Comparison of ENCODE assay signal across 8 cellular contexts in the genomic region with DNA sequence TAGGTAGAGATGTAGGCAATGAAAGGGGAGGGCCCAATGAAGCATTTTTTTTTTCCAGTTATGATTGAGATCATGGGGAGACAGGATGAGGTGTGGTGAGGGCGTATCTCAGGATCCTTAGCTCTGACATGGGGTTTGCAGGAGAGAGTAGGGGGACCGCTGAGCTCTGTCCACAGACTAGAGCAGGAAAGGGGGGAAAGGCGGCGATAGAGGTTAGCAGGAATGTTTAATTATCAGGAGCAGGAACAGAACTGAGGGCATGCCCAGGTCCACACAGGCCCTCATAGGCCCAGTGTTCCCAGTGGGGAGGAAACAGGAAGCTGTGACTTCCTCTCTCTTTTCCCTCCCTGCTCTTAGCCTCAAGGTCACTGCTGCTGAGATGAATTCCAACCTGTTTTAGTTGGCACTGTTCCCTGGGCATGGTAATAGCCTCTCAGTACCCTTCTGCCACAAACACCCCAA. TPM values are rescaled to one million over a fixed set of nuclear protein-coding genes. Genes with fewer than 3 reads are reported as not detected.
DNase-seq lines count a peak whose midpoint lies in the region; ATAC-seq, FAIRE-seq and TF ChIP-seq lines count a peak whose summit lies in the region.

No MANE protein-coding gene starts in this region.

- CTCF ChIA-PET in RWPE1 (lab: Yijun Ruan, JAX): interaction anchor here (1.1 kb wide), 1 partner anchor 49 kb away, joined by 6 read pairs; no protein-coding TSS in a partner anchor
- CTCF ChIA-PET in naive thymus-derived CD4-positive, alpha-beta T cell (lab: Charles Lee): interaction anchor here (0.7 to 1.4 kb wide), 4 partner anchors 13 to 49 kb away, joined by 3 to 6 read pairs (median 4); no protein-coding TSS in a partner anchor

- TF ChIP-seq POLR2A in GM12892 (IDR thresholded peaks at IDR 0.05; ENCODE audit: low read depth, low read length): no peak

- DNase-seq in NCI-H510A treated with DMSO at 0.1 percent for 48 hours (lab: John Stamatoyannopoulos, UW) (peak; percentile 34), NCI-H510A (lab: John Stamatoyannopoulos, UW) (no peak), RWPE1 (ENCODE audit: low spot score) (peak; percentile 39), dermis microvascular lymphatic vessel endothelial cell (ENCODE audit: low read depth in 2 of 2) (peak; percentile 68 to 74), GM12892 (ENCODE audit: insufficient read length) (no peak), brain microvascular endothelial cell (no peak), NK-92 (lab: John Stamatoyannopoulos, UW; ENCODE audit: unreplicated experiment) (no peak)
- DNase-seq in naive thymus-derived CD4-positive, alpha-beta T cell: no peak

- POLR2A ChIA-PET in RWPE1 (lab: Yijun Ruan, JAX; ENCODE audit: low non-redundant PET): interaction anchor here (0.7 kb wide), 1 partner anchor 111 kb away, joined by 3 read pairs; no protein-coding TSS in a partner anchor
- POLR2A ChIA-PET in naive thymus-derived CD4-positive, alpha-beta T cell (lab: Charles Lee): interaction anchor here (0.5 to 4.8 kb wide), 7 partner anchors 17 to 49 kb away, joined by 3 to 46 read pairs (median 3); a partner anchor contains a TSS

- H3K27me3 ChIP-seq in naive thymus-derived CD4-positive, alpha-beta T cell (ENCODE audit: control insufficient read depth in 2 of 2, insufficient read depth in 2 of 2, low read length in 2 of 2): no peaks in the 10 kb centered on the region
- no peaks in the 10 kb centered on the region for H3K27me3 ChIP-seq in brain microvascular endothelial cell (replicated peaks)

- H3K36me3 ChIP-seq in naive thymus-derived CD4-positive, alpha-beta T cell (ENCODE audit: control insufficient read depth in 2 of 3, insufficient read depth in 3 of 3, low read length in 3 of 3): no peaks in the 10 kb centered on the region
- H3K36me3 ChIP-seq in brain microvascular endothelial cell (replicated peaks): peaks cover 4% of the 10 kb centered on the region

- in situ Hi-C loops in brain microvascular endothelial cell (cut with HindIII; ENCODE audit: low pct_ligation_motif_present, low sequenced_read_pairs): no loop called here

- TF ChIP-seq CTCF in RWPE1 (conservative IDR thresholded peaks at IDR 0.05; ENCODE audit: low read depth) (no peak), brain microvascular endothelial cell (IDR thresholded peaks at IDR 0.05; ENCODE audit: low read depth, low read length, missing control alignments) (no peak)

- peak overlapping the region; percentile 6 to 67 (median 36) for H3K4me3 Mint-ChIP-seq in naive thymus-derived CD4-positive, alpha-beta T cell

- H3K36me3 Mint-ChIP-seq in naive thymus-derived CD4-positive, alpha-beta T cell: peaks cover 0 to 1% (median 0%) of the 10 kb centered on the region in 5 donors

- H3K27ac ChIP-seq in RWPE1: peak overlapping the region; percentile 87
- peak overlapping the region; percentile 53 for H3K27ac ChIP-seq in naive thymus-derived CD4-positive, alpha-beta T cell (ENCODE audit: low read depth, low read length)
- H3K27ac ChIP-seq in brain microvascular endothelial cell: no peak overlapping the region

- intact Hi-C loops in naive thymus-derived CD4-positive, alpha-beta T cell (cut with micrococcal nuclease): no loop called here

- H3K4me3 ChIP-seq in naive thymus-derived CD4-positive, alpha-beta T cell (ENCODE audit: low read length): no peak overlapping the region
- no peak overlapping the region for H3K4me3 ChIP-seq in brain microvascular endothelial cell (ENCODE audit: low read depth, low read length)

- H3K27ac Mint-ChIP-seq in naive thymus-derived CD4-positive, alpha-beta T cell: peak overlapping the region; percentile 53 to 95 (median 83)

- no peaks in the 10 kb centered on the region for H3K27me3 Mint-ChIP-seq in naive thymus-derived CD4-positive, alpha-beta T cell

- H3K9me3 ChIP-seq in naive thymus-derived CD4-positive, alpha-beta T cell (ENCODE audit: control insufficient read depth in 2 of 3, low read length in 3 of 3): no peaks in the 10 kb centered on the region

- peaks cover 34 to 67% (median 53%) of the 10 kb centered on the region in 7 donors for H3K4me1 Mint-ChIP-seq in naive thymus-derived CD4-positive, alpha-beta T cell

- ATAC-seq in naive thymus-derived CD4-positive, alpha-beta T cell: peak; percentile 51

- no peaks in the 10 kb centered on the region for H3K9me3 Mint-ChIP-seq in naive thymus-derived CD4-positive, alpha-beta T cell

- H3K4me1 ChIP-seq in naive thymus-derived CD4-positive, alpha-beta T cell (ENCODE audit: control insufficient read depth in 2 of 2, insufficient read depth in 2 of 2, low read length in 2 of 2): peaks cover 20 to 32% of the 10 kb centered on the region in 2 donors

- FAIRE-seq in GM12892 (lab: Jason Lieb, UNC): no peak

RNA-seq across cellular contexts. Expression of a gene that starts 0.9 kb away (rescaled TPM):
- total RNA-seq in dermis microvascular lymphatic vessel endothelial cell: not detected in 2 replicates
- not detected for total RNA-seq in naive thymus-derived CD4-positive, alpha-beta T cell
- 1 to 10 TPM in 1 of 2 donors, under 1 TPM in 1; 0.60 to 1.3 TPM for polyA plus RNA-seq in naive thymus-derived CD4-positive, alpha-beta T cell
- polyA plus RNA-seq in GM12892 (2012; ENCODE audit: missing spikeins): 0.36 TPM

RNA-seq across cellular contexts. Expression of a gene that starts 6.3 kb away (rescaled TPM):
- total RNA-seq in dermis microvascular lymphatic vessel endothelial cell: 14.6 and 18.6 TPM in 2 replicates
- total RNA-seq in naive thymus-derived CD4-positive, alpha-beta T cell: 100 to 1,000 TPM in 2 of 5 experiments, 10 to 100 TPM in 3; 64.6 to 117 (median 79.8) TPM
- polyA plus RNA-seq in naive thymus-derived CD4-positive, alpha-beta T cell: 1 to 10 TPM; 8.1 to 9.3 TPM
- polyA plus RNA-seq in GM12892 (2012; ENCODE audit: missing spikeins): 46.2 TPM

RNA-seq across cellular contexts. Expression of a gene that starts 29.4 kb away (rescaled TPM):
- 18.2 and 36.3 TPM in 2 replicates for total RNA-seq in dermis microvascular lymphatic vessel endothelial cell
- 10 to 100 TPM; 34.0 to 83.9 (median 41.4) TPM for total RNA-seq in naive thymus-derived CD4-positive, alpha-beta T cell
- polyA plus RNA-seq in naive thymus-derived CD4-positive, alpha-beta T cell: 10 to 100 TPM; 19.1 to 19.7 TPM
- 19.8 TPM for polyA plus RNA-seq in GM12892 (2012; ENCODE audit: missing spikeins)

RNA-seq across cellular contexts. Expression of a gene that starts 37.8 kb away (rescaled TPM):
- 69.4 and 75.9 TPM in 2 replicates for total RNA-seq in dermis microvascular lymphatic vessel endothelial cell
- total RNA-seq in naive thymus-derived CD4-positive, alpha-beta T cell: 100 to 1,000 TPM; 108 to 236 (median 182) TPM
- polyA plus RNA-seq in naive thymus-derived CD4-positive, alpha-beta T cell: 10 to 100 TPM; 17.0 to 28.5 TPM
- polyA plus RNA-seq in GM12892 (2012; ENCODE audit: missing spikeins): 57.6 TPM

Comparison
In these comparisons a context has a peak if more than half of its experiments do, and no peak if none do; other contexts are left out.
1. DNase-seq: peak in NCI-H510A treated with DMSO at 0.1 percent for 48 hours (single experiment), RWPE1 (single experiment) and dermis microvascular lymphatic vessel endothelial cell (2 of 2); none in NCI-H510A (single experiment), naive thymus-derived CD4-positive, alpha-beta T cell (0 of 9), GM12892 (single experiment), brain microvascular endothelial cell (single experiment) and NK-92 (single experiment).